Comparison of ENCODE assay signal across 9 cellular contexts in genomic region chr6:134097114-134097707, GRCh38. TPM values are rescaled to one million over a fixed set of nuclear protein-coding genes. Genes with fewer than 3 reads are reported as not detected.
DNase-seq lines count a peak whose midpoint lies in the region; ATAC-seq, FAIRE-seq and TF ChIP-seq lines count a peak whose summit lies in the region.
"Had no signal": no experiment of that assay in that cellular context is flagged by ENCODE, and none has a peak within 500 bp of the region (broad histone marks: within the 10 kb centered on the region; RNA-seq: fewer than 3 reads in every experiment).

No MANE protein-coding gene starts in this region.

- no peaks in the 10 kb centered on the region for H4K20me1 ChIP-seq in H1 (replicated peaks in 1 of 2; ENCODE audit: control insufficient read depth in 1 of 2, insufficient read depth in 2 of 2, low read length in 2 of 2)

- no peak overlapping the region for H3K4me3 Mint-ChIP-seq in activated CD4-positive, alpha-beta memory T cell treated with anti-CD3 and anti-CD28 coated beads, Interleukin-2, amount 10 ng/mL, durations not matched to agents 7 days and 5 days
- H3K4me3 Mint-ChIP-seq: activated naive CD4-positive, alpha-beta T cell treated with anti-CD3 and anti-CD28 coated beads, Interleukin-2, amount 50 U/mL, for 24 hours had no signal

- POLR2A ChIA-PET in activated CD4-positive, alpha-beta memory T cell treated with anti-CD3 and anti-CD28 coated beads, Interleukin-2, amount 10 ng/mL, durations not matched to agents 7 days and 5 days (lab: Charles Lee) = interaction anchor here (1.7 kb wide), 1 partner anchor 174 kb away, joined by 7 read pairs; no protein-coding TSS in a partner anchor
- POLR2A ChIA-PET in H1 (lab: Charles Lee; ENCODE audit: partially characterized antibody) = interaction anchor here (1.8 kb wide), 1 partner anchor 174 kb away, joined by 11 read pairs; no protein-coding TSS in a partner anchor

- no peak overlapping the region for H2AFZ ChIP-seq in H1 (ENCODE audit: low read length)

- H2BK120ac ChIP-seq in H1 (replicated peaks; ENCODE audit: low read depth, low read length) = no peak overlapping the region

- CTCF ChIA-PET in activated CD4-positive, alpha-beta memory T cell treated with anti-CD3 and anti-CD28 coated beads, Interleukin-2, amount 10 ng/mL, durations not matched to agents 7 days and 5 days (lab: Charles Lee) = interaction anchor here (0.6 to 11.0 kb wide), 38 partner anchors 8 to 912 kb away, joined by 3 to 303 read pairs (median 4); partner anchors contain the start of genes SLC2A12 and TBPL1
- CTCF ChIA-PET in H1 (lab: Charles Lee; ENCODE audit: partially characterized antibody) = interaction anchor here (0.6 to 11.2 kb wide), 55 partner anchors 8 to 843 kb away, joined by 3 to 374 read pairs (median 5); partner anchors contain the start of gene TBPL1

- no peaks in the 10 kb centered on the region for H3K9me3 Mint-ChIP-seq in activated CD4-positive, alpha-beta memory T cell treated with anti-CD3 and anti-CD28 coated beads, Interleukin-2, amount 10 ng/mL, durations not matched to agents 7 days and 5 days
- H3K9me3 Mint-ChIP-seq: activated naive CD4-positive, alpha-beta T cell treated with anti-CD3 and anti-CD28 coated beads, Interleukin-2, amount 50 U/mL, for 24 hours had no signal

- no peak overlapping the region for H3K27ac Mint-ChIP-seq in activated CD4-positive, alpha-beta memory T cell treated with anti-CD3 and anti-CD28 coated beads, Interleukin-2, amount 10 ng/mL, durations not matched to agents 7 days and 5 days
- H3K27ac Mint-ChIP-seq: activated naive CD4-positive, alpha-beta T cell treated with anti-CD3 and anti-CD28 coated beads, Interleukin-2, amount 50 U/mL, for 24 hours had no signal

- no peaks in the 10 kb centered on the region for H3K23me2 ChIP-seq in H1 (ENCODE audit: low read depth, low read length)

- peak; percentile 97 for FAIRE-seq in H1 (lab: Jason Lieb, UNC)

- TF ChIP-seq EP300 in H1 (IDR thresholded peaks at IDR 0.05; ENCODE audit: borderline replicate concordance in 1 of 2, low read depth in 2 of 2, low read length in 2 of 2) = no peak

- H3K4me3 ChIP-seq in HFF-Myc (replicated peaks; ENCODE audit: low read depth, low read length) (no peak overlapping the region), H1 (ENCODE audit: extremely low read depth in 1 of 4, insufficient read depth in 2 of 4, low read depth in 3 of 4, low read length in 4 of 4) (no peak overlapping the region)

- TF ChIP-seq RAD21 in H1 (IDR thresholded peaks at IDR 0.05 in 1 of 2, conservative IDR thresholded peaks at IDR 0.05 in 1 of 2; ENCODE audit: low read depth in 2 of 2, low read length in 2 of 2) = peak; percentile 96 to 98

- DNase-seq in DMS153 (lab: John Stamatoyannopoulos, UW) = peak; percentile 63
- DNase-seq in HFF-Myc (ENCODE audit: extremely low read depth, low read depth) = peak; percentile 33
- peak; percentile 22 for DNase-seq in NCI-H526 treated with DMSO at 0.1 percent for 48 hours (lab: John Stamatoyannopoulos, UW)
- peak; percentile 63 for DNase-seq in activated CD4-positive, alpha-beta memory T cell treated with anti-CD3 and anti-CD28 coated beads, Interleukin-2, amount 10 ng/mL, durations not matched to agents 7 days and 5 days
- DNase-seq in H1 (ENCODE audit: low read depth in 1 of 2, low spot score in 2 of 2) = peak in 1 of 2 experiments; percentile 71
- peak; percentile 87 for DNase-seq in middle frontal gyrus (ENCODE audit: extremely low spot score, low spot score)
- peak; percentile 26 to 67 (median 50) for DNase-seq in stimulated activated naive CD4-positive, alpha-beta T cell (lab: John Stamatoyannopoulos, UW)

- H3K4me1 ChIP-seq in H1 (replicated peaks in 1 of 4; ENCODE audit: control insufficient read depth in 3 of 4, insufficient read depth in 4 of 4, low read length in 3 of 4) = no peaks in the 10 kb centered on the region

- H3K4me2 ChIP-seq in H1 (ENCODE audit: insufficient read depth in 1 of 2, low read depth in 2 of 2, low read length in 2 of 2) = no peak overlapping the region

- H4K5ac ChIP-seq in H1 (ENCODE audit: insufficient read length, low read depth, low read length) = peak overlapping the region; percentile 68

- H3K27me3 ChIP-seq in H1 (replicated peaks in 1 of 4; ENCODE audit: control insufficient read depth in 3 of 4, extremely low read depth in 1 of 4, insufficient read depth in 3 of 4, low read length in 3 of 4) = peaks cover 0 to under 1% (median 0%) of the 10 kb centered on the region in 4 experiments; a peak in 1 of 7 replicates

- no peak overlapping the region for H3K23ac ChIP-seq in H1 (ENCODE audit: insufficient read length)

- H2BK12ac ChIP-seq in H1 (ENCODE audit: low read depth, low read length) = no peak overlapping the region

- H3K9me3 ChIP-seq in H1 (ENCODE audit: insufficient read depth in 2 of 2, low read depth in 1 of 2, low read length in 1 of 2) = no peaks in the 10 kb centered on the region

- H2BK5ac ChIP-seq in H1 (ENCODE audit: low read depth, low read length) = no peak overlapping the region

- no peak overlapping the region for H4K8ac ChIP-seq in H1 (ENCODE audit: extremely low read depth, insufficient read depth, low read length)

- ATAC-seq in GM21447 (IDR thresholded peaks at IDR 0.05; ENCODE audit: unreplicated experiment) = no peak

- H3K36me3 Mint-ChIP-seq in activated CD4-positive, alpha-beta memory T cell treated with anti-CD3 and anti-CD28 coated beads, Interleukin-2, amount 10 ng/mL, durations not matched to agents 7 days and 5 days (ENCODE audit: low read depth) = no peaks in the 10 kb centered on the region
- H3K36me3 Mint-ChIP-seq: activated naive CD4-positive, alpha-beta T cell treated with anti-CD3 and anti-CD28 coated beads, Interleukin-2, amount 50 U/mL, for 24 hours had no signal

- H3K4ac ChIP-seq in H1 (replicated peaks; ENCODE audit: insufficient read length, low read depth, low read length) = no peak overlapping the region

- H2BK20ac ChIP-seq in H1 (ENCODE audit: low read length) = no peak overlapping the region

- peaks cover 12% of the 10 kb centered on the region for H3K27me3 Mint-ChIP-seq in activated CD4-positive, alpha-beta memory T cell treated with anti-CD3 and anti-CD28 coated beads, Interleukin-2, amount 10 ng/mL, durations not matched to agents 7 days and 5 days

- no peak for TF ChIP-seq POLR2A in H1 (IDR thresholded peaks at IDR 0.05; ENCODE audit: control extremely low read depth in 1 of 2, low read depth in 2 of 2, low read length in 2 of 2)

- no peaks in the 10 kb centered on the region for H3K79me1 ChIP-seq in H1 (ENCODE audit: low read depth, low read length)

- H3K14ac ChIP-seq in H1 (ENCODE audit: insufficient read length) = no peak overlapping the region

- WGBS in H1 (ENCODE audit: extremely low coverage in 1 of 2, insufficient coverage in 1 of 2, insufficient read length in 1 of 2, insufficient replicate concordance in 2 of 2, low coverage in 1 of 2, low lambda C conversion rate in 2 of 2, missing lambda C conversion rate in 1 of 2), 2 experiments = 57% methylated on average over 4 of the region's 4 CpGs; no CpG with 5 or more reads in 1 of the 2 experiments

- H4K91ac ChIP-seq in H1 (replicated peaks; ENCODE audit: insufficient read length, low read length) = no peak overlapping the region

- no peak overlapping the region for H3K9ac ChIP-seq in H1 (replicated peaks in 1 of 4; ENCODE audit: extremely low read depth in 1 of 4, low read depth in 3 of 4, low read length in 3 of 4)

- H3K27ac ChIP-seq in H1 (ENCODE audit: low read depth, low read length) = no peak overlapping the region

- no peaks in the 10 kb centered on the region for H3K79me2 ChIP-seq in H1 (ENCODE audit: control insufficient read depth in 1 of 2, insufficient read depth in 2 of 2, low read length in 2 of 2)

- no peak overlapping the region for H3K18ac ChIP-seq in H1 (ENCODE audit: extremely low read depth, low read length)

- H3K56ac ChIP-seq in H1 (replicated peaks; ENCODE audit: insufficient read length, low read depth, low read length) = no peak overlapping the region

- no peak overlapping the region for H2AK5ac ChIP-seq in H1 (ENCODE audit: low read depth, low read length)

- peak; percentile 50 for TF ChIP-seq CTCF in HFF-Myc (IDR thresholded peaks at IDR 0.05; ENCODE audit: low read depth, low read length, missing control alignments)
- peak in 2 of 3 experiments; percentile 63 to 69; a peak in 3 of 4 replicates for TF ChIP-seq CTCF in H1 (IDR thresholded peaks at IDR 0.05; ENCODE audit: control extremely low read depth in 1 of 3, insufficient read depth in 1 of 3, low read depth in 1 of 3, low read length in 3 of 3)

- H2BK15ac ChIP-seq in H1 (ENCODE audit: low read length) = no peak overlapping the region

- H3K4me1 Mint-ChIP-seq in activated CD4-positive, alpha-beta memory T cell treated with anti-CD3 and anti-CD28 coated beads, Interleukin-2, amount 10 ng/mL, durations not matched to agents 7 days and 5 days = peaks cover 6% of the 10 kb centered on the region
- H3K4me1 Mint-ChIP-seq: activated naive CD4-positive, alpha-beta T cell treated with anti-CD3 and anti-CD28 coated beads, Interleukin-2, amount 50 U/mL, for 24 hours had no signal

- H3K36me3 ChIP-seq in H1 (ENCODE audit: control insufficient read depth in 2 of 4, insufficient read depth in 4 of 4, low read length in 3 of 4) = no peaks in the 10 kb centered on the region

TF ChIP-seq in H1, 55 proteins besides CTCF, POLR2A, EP300 and RAD21:
- TF ChIP-seq YY1 (IDR thresholded peaks at IDR 0.05; ENCODE audit: low read depth, low read length) = 0 out of 2 replicates have a peak, but pooled peaks have one; percentile 28
- TF ChIP-seq TEAD4 (IDR thresholded peaks at IDR 0.05; ENCODE audit: low read depth, low read length) = no peak
- TF ChIP-seq TBP (IDR thresholded peaks at IDR 0.05; ENCODE audit: low read depth, low read length) = no peak
- no peak for TF ChIP-seq CBX5 (IDR thresholded peaks at IDR 0.05; ENCODE audit: low read depth, low read length)
- TF ChIP-seq GABPA (IDR thresholded peaks at IDR 0.05; ENCODE audit: borderline replicate concordance, insufficient read depth, low read length) = no peak

RNA-seq across cellular contexts. Expression of gene SLC2A12, which starts 44.8 kb away (rescaled TPM):
- total RNA-seq in activated CD4-positive, alpha-beta memory T cell treated with anti-CD3 and anti-CD28 coated beads, Interleukin-2, amount 10 ng/mL, durations not matched to agents 7 days and 5 days = under 1 TPM; 0.13 to 0.20 TPM
- 5.0 TPM in 2 replicates for total RNA-seq in H1 (2021; fragmentation: NEBNext Ultra II Directional; extraction: Animal tissue kit (Norgen Biotek cat#: 25700))
- polyA plus RNA-seq in H1 (2011; rRNA removed) = 2.9 and 4.8 TPM in 2 replicates
- polyA plus RNA-seq in H1 (2011; cell fraction: cytosol; rRNA removed) = 3.9 TPM
- polyA plus RNA-seq in H1 (2011; cell fraction: nucleus; rRNA removed) = 3.5 TPM
- polyA plus RNA-seq in H1 (2012, experiment 1 of 2) = 3.1 to 5.4 TPM (median 4.0 TPM) in 4 replicates
- 0.73 TPM for polyA plus RNA-seq in H1 (2012, experiment 2 of 2)
- 6.5 TPM for polyA plus RNA-seq in H1 (2013, experiment 1 of 2)
- polyA plus RNA-seq in H1 (2013, experiment 2 of 2) = 6.7 TPM
- polyA minus RNA-seq in H1 (2011; rRNA and poly(A)+ RNA removed) = 16.2 and 21.1 TPM in 2 replicates
- 4.5 TPM for polyA minus RNA-seq in H1 (2011; cell fraction: cytosol; rRNA and poly(A)+ RNA removed)
- polyA minus RNA-seq in H1 (2011; cell fraction: nucleus; rRNA and poly(A)+ RNA removed) = 17.0 TPM
